In the genomic region with DNA sequence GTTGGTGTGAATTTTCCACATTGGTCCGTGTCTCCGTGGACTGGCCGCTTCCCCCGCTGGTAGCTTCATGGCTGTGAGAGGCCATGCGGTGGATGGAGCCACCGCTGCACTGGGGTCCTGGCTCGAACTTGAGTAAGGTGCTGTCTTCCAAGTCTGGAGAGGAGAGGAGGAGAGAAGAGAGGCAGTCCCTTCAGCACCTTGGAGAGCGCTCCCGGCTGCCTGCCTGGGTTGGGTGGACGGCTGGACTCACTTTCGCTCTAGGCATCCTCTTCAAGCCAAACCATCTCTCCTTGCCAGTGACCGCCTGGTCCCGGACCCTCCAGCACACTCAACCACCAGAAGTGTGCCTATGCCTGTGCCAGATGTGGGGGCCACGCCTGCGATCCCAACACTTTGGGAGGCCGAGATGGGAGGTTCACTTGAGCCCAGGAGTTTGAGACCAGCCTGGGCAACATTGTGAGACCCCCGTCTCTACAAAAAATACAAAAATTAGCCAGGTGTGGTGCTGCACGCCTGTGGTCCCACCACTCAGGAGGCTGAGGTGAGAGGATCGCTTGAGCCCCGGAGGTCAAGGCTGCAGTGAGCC, we compare ENCODE assay signal across 8 cellular contexts. TPM values are rescaled to one million over a fixed set of nuclear protein-coding genes. Genes with fewer than 3 reads are reported as not detected.
A peak's percentile ranks its signal among the peaks of the same experiment; 100 is the strongest.
DNase-seq lines count a peak whose midpoint lies in the region; ATAC-seq and TF ChIP-seq lines count a peak whose summit lies in the region.

No MANE protein-coding gene starts in this region.

- H3K27me3 ChIP-seq in thyroid gland (peaks cover 3% of the 10 kb centered on the region), esophagus squamous epithelium (peaks cover 5 to 84% (median 6%) of the 10 kb centered on the region in 4 donors)
- H3K27me3 ChIP-seq in effector memory CD4-positive, alpha-beta T cell (replicated peaks; ENCODE audit: control insufficient read depth, insufficient read depth, low read length, poor library complexity, severe bottlenecking), result peaks cover 30% of the 10 kb centered on the region

- H3K36me3 ChIP-seq in thyroid gland (no peaks in the 10 kb centered on the region), esophagus squamous epithelium (no peaks in the 10 kb centered on the region)
- no peaks in the 10 kb centered on the region for H3K36me3 ChIP-seq in effector memory CD4-positive, alpha-beta T cell (ENCODE audit: control insufficient read depth, insufficient read depth, low read length)

- no peak for TF ChIP-seq POLR2A in thyroid gland (IDR thresholded peaks at IDR 0.05)
- TF ChIP-seq POLR2A in esophagus squamous epithelium (IDR thresholded peaks at IDR 0.05), result no peak

- in situ Hi-C loops in GM13977 (cut with MboI; ENCODE audit: low pct_unique_long_range_greater_than_20kb, low sequenced_read_pairs, unreplicated experiment), result no loop called here

- TF ChIP-seq CTCF in GM13977 (IDR thresholded peaks at IDR 0.05; ENCODE audit: extremely low read depth, insufficient read depth, missing control alignments) (no peak), thyroid gland (IDR thresholded peaks at IDR 0.05) (no peak), esophagus squamous epithelium (IDR thresholded peaks at IDR 0.05) (no peak)

- H3K9me3 ChIP-seq in thyroid gland, result no peaks in the 10 kb centered on the region
- no peaks in the 10 kb centered on the region for H3K9me3 ChIP-seq in effector memory CD4-positive, alpha-beta T cell (ENCODE audit: control insufficient read depth, low read length)
- no peaks in the 10 kb centered on the region for H3K9me3 ChIP-seq in esophagus squamous epithelium

- ATAC-seq in GM18870 (IDR thresholded peaks at IDR 0.05; ENCODE audit: unreplicated experiment), result no peak

- no peak overlapping the region for H3K4me3 ChIP-seq in thyroid gland (replicated peaks in 1 of 3)
- no peak overlapping the region for H3K4me3 ChIP-seq in effector memory CD4-positive, alpha-beta T cell (ENCODE audit: insufficient read depth, low read depth, low read length, poor library complexity, severe bottlenecking)
- no peak overlapping the region for H3K4me3 ChIP-seq in esophagus squamous epithelium

- 26 to 44% methylated on average over 11 to 18 of the region's 20 CpGs for WGBS in thyroid gland, 2 donors
- WGBS in esophagus squamous epithelium, 2 donors, result 30 to 31% methylated on average over 4 to 5 of the region's 20 CpGs

- no peaks in the 10 kb centered on the region for H3K4me1 ChIP-seq in thyroid gland
- peaks cover 6% of the 10 kb centered on the region for H3K4me1 ChIP-seq in effector memory CD4-positive, alpha-beta T cell (ENCODE audit: control insufficient read depth, insufficient read depth, low read length, poor library complexity, severe bottlenecking)
- peaks cover 0 to 7% (median 0%) of the 10 kb centered on the region in 3 donors for H3K4me1 ChIP-seq in esophagus squamous epithelium

- H3K27ac ChIP-seq in thyroid gland (no peak overlapping the region), esophagus squamous epithelium (no peak overlapping the region)
- H3K27ac ChIP-seq in effector memory CD4-positive, alpha-beta T cell (ENCODE audit: insufficient read depth, low read length, poor library complexity, severe bottlenecking), result no peak overlapping the region

- DNase-seq in GM13977 (ENCODE audit: low spot score) (peak; percentile 75), OCI-M2 (lab: John Stamatoyannopoulos, UW; ENCODE audit: unreplicated experiment) (peak; percentile 62), astrocyte of the hippocampus (ENCODE audit: low read depth, low spot score) (peak; percentile 84), kidney tubule cell (ENCODE audit: low spot score) (peak; percentile 54), thyroid gland (peak; percentile 37 to 70), esophagus squamous epithelium (lab: John Stamatoyannopoulos, UW) (no peak)
- no peak for DNase-seq in effector memory CD4-positive, alpha-beta T cell

- intact Hi-C loops in thyroid gland (cut with DNase I) (no loop called here), esophagus squamous epithelium (cut with DNase I) (no loop called here)

RNA-seq across cellular contexts. Expression of gene JPH3, which starts 6.2 kb away (rescaled TPM):
- total RNA-seq in thyroid gland, result 1 to 10 TPM in 1 of 4 donors, under 1 TPM in 2, not detected in 1; 0.22 to 1.1 (median 0.29) TPM
- total RNA-seq in esophagus squamous epithelium, result under 1 TPM in 3 of 4 donors, not detected in 1; 0.29 to 0.76 (median 0.45) TPM

Comparison
In these comparisons a context has a peak if more than half of its experiments do, and no peak if none do; other contexts are left out.
1. DNase-seq: peak in GM13977 (single experiment), OCI-M2 (single experiment), astrocyte of the hippocampus (single experiment), kidney tubule cell (single experiment) and thyroid gland (2 of 2); none in effector memory CD4-positive, alpha-beta T cell (0 of 3) and esophagus squamous epithelium (single experiment).